ENCODE assay signal across 23 cellular contexts in genomic region chr4:89009107-89009506, GRCh38. TPM values are rescaled to one million over a fixed set of nuclear protein-coding genes. Genes with fewer than 3 reads are reported as not detected.
DNase-seq lines count a peak whose midpoint lies in the region; ATAC-seq, FAIRE-seq and TF ChIP-seq lines count a peak whose summit lies in the region.
"Had no signal": no experiment of that assay in that cellular context is flagged by ENCODE, and none has a peak within 500 bp of the region (broad histone marks: within the 10 kb centered on the region; RNA-seq: fewer than 3 reads in every experiment).

No MANE protein-coding gene starts in this region.

- no peak for TF ChIP-seq POLR2A in stomach (IDR thresholded peaks at IDR 0.05)

- intact Hi-C loops in stomach (cut with DNase I; ENCODE audit: low total_unique reads): no loop called here

- H3K4me1 ChIP-seq in stomach: no peaks in the 10 kb centered on the region
- H3K4me1 ChIP-seq: gastrocnemius medialis, vagina had no signal

- H3K36me3 ChIP-seq in stomach: peaks cover 0 to 24% (median 0%) of the 10 kb centered on the region in 4 donors
- H3K36me3 ChIP-seq: gastrocnemius medialis, neutrophil, vagina had no signal

- H3K27ac ChIP-seq in stomach: no peak overlapping the region
- H3K27ac ChIP-seq: gastrocnemius medialis, neutrophil, vagina had no signal

- H3K27me3 ChIP-seq in stomach: no peaks in the 10 kb centered on the region
- H3K27me3 ChIP-seq: gastrocnemius medialis, neutrophil, vagina had no signal

- peak; percentile 69 for FAIRE-seq in GM18507 (lab: Jason Lieb, UNC)
- FAIRE-seq: endometrium, GM12891 had no signal

- 43 to 75% (median 57%) methylated on average over 3 of the region's 3 CpGs for WGBS in stomach, 5 donors

- TF ChIP-seq CTCF in epithelial cell of proximal tubule (conservative IDR thresholded peaks at IDR 0.05; ENCODE audit: low read depth, low read length) (no peak), stomach (IDR thresholded peaks at IDR 0.05) (no peak)

- peak overlapping the region; percentile 13 for H3K4me3 ChIP-seq in epithelial cell of proximal tubule (ENCODE audit: low read depth, low read length)
- H3K4me3 ChIP-seq in stomach: no peak overlapping the region
- H3K4me3 ChIP-seq: gastrocnemius medialis, vagina had no signal

- peak; percentile 66 for ATAC-seq in GM19468 (IDR thresholded peaks at IDR 0.05; ENCODE audit: extremely low read depth, unreplicated experiment)
- peak; percentile 89 for ATAC-seq in HG03378 (IDR thresholded peaks at IDR 0.05; ENCODE audit: unreplicated experiment)
- ATAC-seq: gastrocnemius medialis; sciatic nerve; stimulated activated naive CD8-positive, alpha-beta T cell treated with anti-CD3 and anti-CD28 coated beads, Interleukin-15, Interleukin-2, amounts not matched to agents 100 U/mL and 50 U/mL, for 24 hours had no signal

- TF ChIP-seq EP300 in stomach (IDR thresholded peaks at IDR 0.05): no peak

- no peak for DNase-seq in GM18507 (ENCODE audit: extremely low spot score, insufficient read length, low read depth)
- DNase-seq in epithelial cell of proximal tubule (ENCODE audit: low read depth): peak; percentile 38
- no peak for DNase-seq in stomach
- no peak for DNase-seq in NCI-H1048 (lab: John Stamatoyannopoulos, UW)
- DNase-seq in NCI-H345 (lab: John Stamatoyannopoulos, UW): no peak
- no peak for DNase-seq in SW480 (ENCODE audit: low spot score)
- DNase-seq: activated CD4-positive, alpha-beta T cell treated with anti-CD3 and anti-CD28 coated beads, Interleukin-2, amount 50 U/mL, for 1 hour; activated naive CD8-positive, alpha-beta T cell treated with anti-CD3 and anti-CD28 coated beads, Interleukin-2, amount 10 ng/mL, durations not matched to agents 7 days and 5 days; activated T-cell treated with anti-CD3 and anti-CD28 coated beads, Interleukin-2, amount 50 U/mL, for 24 hours; caudate nucleus; gastrocnemius medialis; mesendoderm; NCI-H2029; NCI-H774; SHP77; stimulated activated naive CD8-positive, alpha-beta T cell treated with anti-CD3 and anti-CD28 coated beads, Interleukin-15, Interleukin-2, amounts not matched to agents 100 U/mL and 50 U/mL, for 24 hours had no signal

- no peaks in the 10 kb centered on the region for H3K9me3 ChIP-seq in stomach
- H3K9me3 ChIP-seq: gastrocnemius medialis, neutrophil, vagina had no signal

RNA-seq across cellular contexts. Expression of gene FAM13A, which starts 47.9 kb away (rescaled TPM):
- total RNA-seq in epithelial cell of proximal tubule (3.0 and 5.9 TPM in 2 replicates), stomach (100 to 1,000 TPM in 1 of 5 donors, 10 to 100 TPM in 4; 39.3 to 132 (median 68.8) TPM)
- polyA plus RNA-seq in stomach: 10 to 100 TPM in 2 of 3 donors, 1 to 10 TPM in 1; 6.0 to 13.3 (median 12.3) TPM
